10 cellular contexts compared by ENCODE assay signal in genomic region chr10:80421369-80422220, GRCh38. TPM values are rescaled to one million over a fixed set of nuclear protein-coding genes. Genes with fewer than 3 reads are reported as not detected.
DNase-seq lines count a peak whose midpoint lies in the region; ATAC-seq, FAIRE-seq and TF ChIP-seq lines count a peak whose summit lies in the region.
"Had no signal": no experiment of that assay in that cellular context is flagged by ENCODE, and none has a peak within 500 bp of the region (broad histone marks: within the 10 kb centered on the region; RNA-seq: fewer than 3 reads in every experiment).

No MANE protein-coding gene starts in this region.

- H2AFZ ChIP-seq in HepG2 (ENCODE audit: low read length): no peak overlapping the region

- TF ChIP-seq POLR2A in HepG2 (IDR thresholded peaks at IDR 0.05; ENCODE audit: insufficient read depth in 1 of 2, low read depth in 2 of 2, low read length in 2 of 2) (no peak), tibial nerve (IDR thresholded peaks at IDR 0.05) (no peak)

- no TSS peak for BruUV-seq in HepG2 (replicated peaks; lab: Mats Ljungman, UMichigan)

- POLR2A ChIA-PET in HepG2 (lab: Yijun Ruan, JAX): interaction anchor here (1.0 to 6.1 kb wide), 3 partner anchors 10 to 14 kb away, joined by 4 to 35 read pairs (median 6); partner anchors contain the start of gene PRXL2A

- no peak for TF ChIP-seq RAD21 in HepG2 (CRISPR knock-in tag; IDR thresholded peaks at IDR 0.05)

- H3K9ac ChIP-seq in HepG2 (ENCODE audit: insufficient read depth, low read depth, low read length): no peak overlapping the region

- H3K4me1 ChIP-seq in HepG2 (ENCODE audit: insufficient read depth, low read length) (peaks cover 20% of the 10 kb centered on the region), tibial nerve (peaks cover 0 to 17% (median 0%) of the 10 kb centered on the region in 4 donors)

- no peak for FAIRE-seq in HepG2 (lab: Jason Lieb, UNC)

- H3K36me3 ChIP-seq in HepG2 (replicated peaks in 1 of 2; ENCODE audit: control insufficient read depth in 1 of 2, insufficient read depth in 2 of 2, low read length in 2 of 2) (peaks cover 27 to 57% of the 10 kb centered on the region in 2 experiments), tibial nerve (peaks cover 0 to 52% (median 3%) of the 10 kb centered on the region in 3 donors)
- H3K36me3 ChIP-seq: neutrophil had no signal

- no peak overlapping the region for H3K4me3 ChIP-seq in HepG2 (replicated peaks in 1 of 3; ENCODE audit: insufficient read depth in 1 of 3, low read depth in 2 of 3, low read length in 3 of 3)
- no peak overlapping the region for H3K4me3 ChIP-seq in tibial nerve

- in situ Hi-C loops in HepG2 (cut with HindIII; ENCODE audit: extremely low pct_ligation_motif_present, low pct_unique_long_range_greater_than_20kb): no loop called here

- no peaks in the 10 kb centered on the region for H3K27me3 ChIP-seq in HepG2 (ENCODE audit: control insufficient read depth in 1 of 2, insufficient read depth in 2 of 2, low read length in 2 of 2)
- no peaks in the 10 kb centered on the region for H3K27me3 ChIP-seq in tibial nerve
- H3K27me3 ChIP-seq: neutrophil had no signal

- TF ChIP-seq EP300 in HepG2 (IDR thresholded peaks at IDR 0.05; ENCODE audit: low read depth in 2 of 2, low read length in 2 of 2) (no peak), HepG2 (CRISPR knock-in tag; IDR thresholded peaks at IDR 0.05; ENCODE audit: borderline replicate concordance) (no peak), tibial nerve (IDR thresholded peaks at IDR 0.05) (no peak)

- intact Hi-C loops in HepG2 (cut with micrococcal nuclease; ENCODE audit: unreplicated experiment): no loop called here

- 88% methylated on average over 6 of the region's 6 CpGs for WGBS in HepG2 (ENCODE audit: low lambda C conversion rate)
- 83 to 92% methylated on average over 6 of the region's 6 CpGs for WGBS in tibial nerve, 2 donors

- TF ChIP-seq CTCF in HepG2 (CRISPR knock-in tag; IDR thresholded peaks at IDR 0.05): no peak
- TF ChIP-seq CTCF in tibial nerve (IDR thresholded peaks at IDR 0.05): no peak

- H3K79me2 ChIP-seq in HepG2 (ENCODE audit: insufficient read depth, low read length): peaks cover 26% of the 10 kb centered on the region

- peak; percentile 97 for ATAC-seq in GM18867 (IDR thresholded peaks at IDR 0.05; ENCODE audit: unreplicated experiment)
- peak; percentile 89 for ATAC-seq in GM21825 (IDR thresholded peaks at IDR 0.05; ENCODE audit: unreplicated experiment)
- ATAC-seq in HG03469 (IDR thresholded peaks at IDR 0.05; ENCODE audit: unreplicated experiment): peak; percentile 94
- peak; percentile 48 for ATAC-seq in HepG2
- ATAC-seq: Panc1 had no signal

- no peaks in the 10 kb centered on the region for H4K20me1 ChIP-seq in HepG2 (ENCODE audit: insufficient read depth, low read length)

- H3K27ac ChIP-seq in HepG2 (ENCODE audit: extremely low read length, insufficient read depth, low read length): peak overlapping the region; percentile 21
- no peak overlapping the region for H3K27ac ChIP-seq in tibial nerve
- H3K27ac ChIP-seq: neutrophil had no signal

- CTCF ChIA-PET in HepG2 (lab: Yijun Ruan, JAX; ENCODE audit: low intra/inter-chr PET ratio, low total read pairs): no interaction called here

- no peak overlapping the region for H3K4me2 ChIP-seq in HepG2 (ENCODE audit: low read depth, low read length)

- H3K9me3 ChIP-seq in HepG2 (ENCODE audit: low read length) (no peaks in the 10 kb centered on the region), tibial nerve (no peaks in the 10 kb centered on the region)
- H3K9me3 ChIP-seq: neutrophil had no signal

- DNase-seq in HepG2 (ENCODE audit: low spot score): no peak
- no peak for DNase-seq in epidermal melanocyte (ENCODE audit: insufficient read length, low spot score)
- no peak for DNase-seq in DMS 273 treated with DMSO at 0.1 percent for 48 hours (lab: John Stamatoyannopoulos, UW)
- DNase-seq in activated CD4-positive, alpha-beta T cell treated with anti-CD3 and anti-CD28 coated beads for 1 hour: no peak
- DNase-seq in tibial nerve (ENCODE audit: low spot score in 2 of 2): no peak

TF ChIP-seq in HepG2, 621 proteins besides CTCF, POLR2A, EP300 and RAD21:
- no peak for TF ChIP-seq BCLAF1 (IDR thresholded peaks at IDR 0.05)
- TF ChIP-seq MAFK (conservative IDR thresholded peaks at IDR 0.05 in 1 of 2, IDR thresholded peaks at IDR 0.05 in 1 of 2; ENCODE audit: low read length in 2 of 2): peak; percentile 46 to 86
- peak; percentile 60; the same call in 1 of the 2 replicates for TF ChIP-seq MAFF (IDR thresholded peaks at IDR 0.05; ENCODE audit: low read depth, low read length)

RNA-seq across cellular contexts. Expression of gene PRXL2A, which starts 13.2 kb away (rescaled TPM):
- total RNA-seq in HepG2 (2016; rRNA removed; fragmentation: Illumina TruSeq; extraction: Trizol) (57.4 and 79.9 TPM in 2 replicates), tibial nerve (100 to 1,000 TPM in 3 of 4 donors, 10 to 100 TPM in 1; 94.5 to 176 (median 128) TPM)
- 61.0 and 61.6 TPM in 2 replicates for total RNA-seq in HepG2 (2016; cell fraction: cytosol; rRNA removed; fragmentation: Illumina TruSeq; extraction: Trizol; ENCODE audit: low read depth)
- 60.4 and 81.6 TPM in 2 replicates for total RNA-seq in HepG2 (2016; cell fraction: insoluble cytoplasmic fraction; rRNA removed; fragmentation: Illumina TruSeq; extraction: Trizol)
- total RNA-seq in HepG2 (2016; cell fraction: membrane; rRNA removed; fragmentation: Illumina TruSeq; extraction: Trizol): 103 and 106 TPM in 2 replicates
- 46.3 and 54.0 TPM in 2 replicates for total RNA-seq in HepG2 (2016; cell fraction: nucleus; rRNA removed; fragmentation: Illumina TruSeq; extraction: Trizol)
- polyA plus RNA-seq in HepG2 (2011; rRNA removed): 43.9 and 44.0 TPM in 2 replicates
- 30.6 and 48.5 TPM in 2 replicates for polyA plus RNA-seq in HepG2 (2011; cell fraction: cytosol; rRNA removed)
- 9.3 and 15.2 TPM in 2 replicates for polyA plus RNA-seq in HepG2 (2011; cell fraction: nucleus; rRNA removed)
- 75.8 and 86.2 TPM in 2 replicates for polyA plus RNA-seq in HepG2 (2012)
- 96.8 and 103 TPM in 2 replicates for polyA plus RNA-seq in HepG2 (2016; cell fraction: cytosol; fragmentation: Illumina TruSeq; extraction: Trizol; ENCODE audit: low read depth)
- polyA plus RNA-seq in HepG2 (2016; cell fraction: insoluble cytoplasmic fraction; fragmentation: Illumina TruSeq; extraction: Trizol; ENCODE audit: low read depth): 78.0 and 79.1 TPM in 2 replicates
- polyA plus RNA-seq in HepG2 (2016; cell fraction: membrane; fragmentation: Illumina TruSeq; extraction: Trizol; ENCODE audit: low read depth): 115 and 119 TPM in 2 replicates
- polyA plus RNA-seq in HepG2 (2016; cell fraction: nucleus; fragmentation: Illumina TruSeq; extraction: Trizol; ENCODE audit: insufficient read depth, low read depth): 101 and 103 TPM in 2 replicates
- polyA minus RNA-seq in HepG2 (2011; rRNA and poly(A)+ RNA removed; ENCODE audit: low replicate concordance): 10.9 and 11.9 TPM in 2 replicates
- 18.7 and 25.3 TPM in 2 replicates for polyA minus RNA-seq in HepG2 (2011; cell fraction: cytosol; rRNA and poly(A)+ RNA removed)
- 10.4 and 12.6 TPM in 2 replicates for polyA minus RNA-seq in HepG2 (2011; cell fraction: nucleus; rRNA and poly(A)+ RNA removed)

RNA-seq across cellular contexts. Expression of gene TSPAN14, which starts 32.5 kb away (rescaled TPM):
- total RNA-seq in HepG2 (2016; rRNA removed; fragmentation: Illumina TruSeq; extraction: Trizol) (17.4 and 24.1 TPM in 2 replicates), tibial nerve (100 to 1,000 TPM; 123 to 163 (median 150) TPM)
- 5.0 and 6.4 TPM in 2 replicates for total RNA-seq in HepG2 (2016; cell fraction: cytosol; rRNA removed; fragmentation: Illumina TruSeq; extraction: Trizol; ENCODE audit: low read depth)
- 16.0 and 24.8 TPM in 2 replicates for total RNA-seq in HepG2 (2016; cell fraction: insoluble cytoplasmic fraction; rRNA removed; fragmentation: Illumina TruSeq; extraction: Trizol)
- 15.7 and 18.1 TPM in 2 replicates for total RNA-seq in HepG2 (2016; cell fraction: membrane; rRNA removed; fragmentation: Illumina TruSeq; extraction: Trizol)
- total RNA-seq in HepG2 (2016; cell fraction: nucleus; rRNA removed; fragmentation: Illumina TruSeq; extraction: Trizol): 28.9 and 38.5 TPM in 2 replicates
- polyA plus RNA-seq in HepG2 (2011; rRNA removed): 73.8 and 80.6 TPM in 2 replicates
- polyA plus RNA-seq in HepG2 (2011; cell fraction: cytosol; rRNA removed): 66.9 and 68.7 TPM in 2 replicates
- 64.3 and 75.0 TPM in 2 replicates for polyA plus RNA-seq in HepG2 (2011; cell fraction: nucleus; rRNA removed)
- 36.4 and 39.6 TPM in 2 replicates for polyA plus RNA-seq in HepG2 (2012)
- polyA plus RNA-seq in HepG2 (2016; cell fraction: cytosol; fragmentation: Illumina TruSeq; extraction: Trizol; ENCODE audit: low read depth): 6.7 and 7.8 TPM in 2 replicates
- polyA plus RNA-seq in HepG2 (2016; cell fraction: insoluble cytoplasmic fraction; fragmentation: Illumina TruSeq; extraction: Trizol; ENCODE audit: low read depth): 19.6 and 25.9 TPM in 2 replicates
- polyA plus RNA-seq in HepG2 (2016; cell fraction: membrane; fragmentation: Illumina TruSeq; extraction: Trizol; ENCODE audit: low read depth): 15.4 and 16.2 TPM in 2 replicates
- 59.1 and 62.2 TPM in 2 replicates for polyA plus RNA-seq in HepG2 (2016; cell fraction: nucleus; fragmentation: Illumina TruSeq; extraction: Trizol; ENCODE audit: insufficient read depth, low read depth)
- 22.0 and 139 TPM in 2 replicates for polyA minus RNA-seq in HepG2 (2011; rRNA and poly(A)+ RNA removed; ENCODE audit: low replicate concordance)
- polyA minus RNA-seq in HepG2 (2011; cell fraction: cytosol; rRNA and poly(A)+ RNA removed): 48.1 and 54.0 TPM in 2 replicates
- 39.9 and 48.0 TPM in 2 replicates for polyA minus RNA-seq in HepG2 (2011; cell fraction: nucleus; rRNA and poly(A)+ RNA removed)
